In genomic region chr14:36477266-36477665, GRCh38 we compare ENCODE assay signal across 20 cellular contexts. TPM values are rescaled to one million over a fixed set of nuclear protein-coding genes. Genes with fewer than 3 reads are reported as not detected.
A peak's percentile ranks its signal among the peaks of the same experiment; 100 is the strongest.
DNase-seq lines count a peak whose midpoint lies in the region; ATAC-seq and TF ChIP-seq lines count a peak whose summit lies in the region.
"Had no signal": no experiment of that assay in that cellular context is flagged by ENCODE, and none has a peak within 500 bp of the region (broad histone marks: within the 10 kb centered on the region; RNA-seq: fewer than 3 reads in every experiment).

No MANE protein-coding gene starts in this region.

- peak; percentile 12 to 26 for DNase-seq in activated T-cell treated with anti-CD3 and anti-CD28 coated beads, Interleukin-2, amount 50 U/mL, for 72 hours
- no peak for DNase-seq in activated T-cell treated with anti-CD3 and anti-CD28 coated beads, Interleukin-2, amount 50 U/mL, for 24 hours
- DNase-seq in NCI-H2029 (lab: John Stamatoyannopoulos, UW) (peak; percentile 79), foreskin fibroblast (no peak), coronary artery (ENCODE audit: low spot score) (no peak)
- DNase-seq in stimulated activated CD8-positive, alpha-beta memory T cell treated with anti-CD3 and anti-CD28 coated beads, Interleukin-4, amount 100 ng/mL, for 48 hours = peak; percentile 25
- DNase-seq: activated CD4-positive, alpha-beta T cell treated with anti-CD3 and anti-CD28 coated beads for 4 hours; amniotic stem cell; effector memory CD4-positive, alpha-beta T cell; left cardiac atrium; NCI-H1694; NCI-H526 treated with DMSO at 0.1 percent for 48 hours; PC-9 had no signal

- TF ChIP-seq CTCF in foreskin fibroblast (IDR thresholded peaks at IDR 0.05; ENCODE audit: low read depth, low read length) = no peak
- TF ChIP-seq CTCF in coronary artery (IDR thresholded peaks at IDR 0.05) = no peak

- H3K4me1 Mint-ChIP-seq in activated T-cell treated with anti-CD3 and anti-CD28 coated beads, Interleukin-2, amount 50 U/mL, for 72 hours (ENCODE audit: low read depth) = peaks cover 29% of the 10 kb centered on the region
- H3K4me1 Mint-ChIP-seq in activated T-cell treated with anti-CD3 and anti-CD28 coated beads, Interleukin-2, amount 50 U/mL, for 24 hours (ENCODE audit: low read depth) = peaks cover 9% of the 10 kb centered on the region
- no peaks in the 10 kb centered on the region for H3K4me1 Mint-ChIP-seq in activated T-helper 17 cell treated with anti-CD3 and anti-CD28 coated beads, Interleukin-2, amount 50 U/mL, for 72 hours

- H3K4me3 Mint-ChIP-seq in activated T-cell treated with anti-CD3 and anti-CD28 coated beads, Interleukin-2, amount 50 U/mL, for 72 hours = no peak overlapping the region
- no peak overlapping the region for H3K4me3 Mint-ChIP-seq in activated T-cell treated with anti-CD3 and anti-CD28 coated beads, Interleukin-2, amount 50 U/mL, for 24 hours
- no peak overlapping the region for H3K4me3 Mint-ChIP-seq in activated T-helper 17 cell treated with anti-CD3 and anti-CD28 coated beads, Interleukin-2, amount 50 U/mL, for 72 hours

- H3K36me3 Mint-ChIP-seq in activated T-cell treated with anti-CD3 and anti-CD28 coated beads, Interleukin-2, amount 50 U/mL, for 72 hours (ENCODE audit: insufficient read depth in 2 of 2) = no peaks in the 10 kb centered on the region
- no peaks in the 10 kb centered on the region for H3K36me3 Mint-ChIP-seq in activated T-cell treated with anti-CD3 and anti-CD28 coated beads, Interleukin-2, amount 50 U/mL, for 24 hours (ENCODE audit: low read depth)
- H3K36me3 Mint-ChIP-seq in activated T-helper 17 cell treated with anti-CD3 and anti-CD28 coated beads, Interleukin-2, amount 50 U/mL, for 72 hours (ENCODE audit: low read depth) = no peaks in the 10 kb centered on the region

- H3K27ac ChIP-seq in coronary artery = no peak overlapping the region
- H3K27ac ChIP-seq: PC-9, vagina had no signal

- H3K27me3 Mint-ChIP-seq in activated T-cell treated with anti-CD3 and anti-CD28 coated beads, Interleukin-2, amount 50 U/mL, for 72 hours (ENCODE audit: low read depth) = peaks cover 36% of the 10 kb centered on the region
- H3K27me3 Mint-ChIP-seq in activated T-cell treated with anti-CD3 and anti-CD28 coated beads, Interleukin-2, amount 50 U/mL, for 24 hours = peaks cover 28% of the 10 kb centered on the region
- H3K27me3 Mint-ChIP-seq in activated T-helper 17 cell treated with anti-CD3 and anti-CD28 coated beads, Interleukin-2, amount 50 U/mL, for 72 hours = peaks cover 26% of the 10 kb centered on the region

- peaks cover 2 to 3% of the 10 kb centered on the region in 2 donors for H3K9me3 Mint-ChIP-seq in activated T-cell treated with anti-CD3 and anti-CD28 coated beads, Interleukin-2, amount 50 U/mL, for 72 hours
- peaks cover 2% of the 10 kb centered on the region for H3K9me3 Mint-ChIP-seq in activated T-cell treated with anti-CD3 and anti-CD28 coated beads, Interleukin-2, amount 50 U/mL, for 24 hours
- no peaks in the 10 kb centered on the region for H3K9me3 Mint-ChIP-seq in activated T-helper 17 cell treated with anti-CD3 and anti-CD28 coated beads, Interleukin-2, amount 50 U/mL, for 72 hours

- peak; percentile 42 to 49 for ATAC-seq in activated T-cell treated with anti-CD3 and anti-CD28 coated beads, Interleukin-2, amount 50 U/mL, for 72 hours (replicated peaks in 1 of 2)
- peak; percentile 36 for ATAC-seq in activated T-helper 17 cell treated with anti-CD3 and anti-CD28 coated beads, Interleukin-2, amount 50 U/mL, for 72 hours (replicated peaks)
- ATAC-seq in esophagus mucosa = no peak
- ATAC-seq: left cardiac atrium, SK-N-SH treated with all-trans-retinoic acid at 6 μM for 48 hours had no signal

- H3K4me3 ChIP-seq in foreskin fibroblast (ENCODE audit: low read depth in 1 of 2, low read length in 2 of 2) = no peak overlapping the region
- H3K4me3 ChIP-seq in coronary artery = no peak overlapping the region
- H3K4me3 ChIP-seq: PC-9, vagina had no signal

- H3K27ac Mint-ChIP-seq in activated T-cell treated with anti-CD3 and anti-CD28 coated beads, Interleukin-2, amount 50 U/mL, for 72 hours = no peak overlapping the region
- H3K27ac Mint-ChIP-seq in activated T-cell treated with anti-CD3 and anti-CD28 coated beads, Interleukin-2, amount 50 U/mL, for 24 hours = no peak overlapping the region
- H3K27ac Mint-ChIP-seq in activated T-helper 17 cell treated with anti-CD3 and anti-CD28 coated beads, Interleukin-2, amount 50 U/mL, for 72 hours = no peak overlapping the region

RNA-seq across cellular contexts. Expression of gene NKX2-1, which starts 42.8 kb away (rescaled TPM):
- not detected for total RNA-seq in activated T-cell treated with anti-CD3 and anti-CD28 coated beads, Interleukin-2, amount 50 U/mL, for 72 hours
- total RNA-seq in activated T-helper 17 cell treated with anti-CD3 and anti-CD28 coated beads, Interleukin-2, amount 50 U/mL, for 72 hours = not detected
- total RNA-seq in esophagus mucosa = not detected
- total RNA-seq: HT-29, left cardiac atrium, PC-9, renal cortical epithelial cell, subcutaneous adipose tissue, vagina had no signal

Comparison
In these comparisons a context has a peak if more than half of its experiments do, and no peak if none do; other contexts are left out.
1. DNase-seq: peak in activated T-cell treated with anti-CD3 and anti-CD28 coated beads, Interleukin-2, amount 50 U/mL, for 72 hours (2 of 2), NCI-H2029 (single experiment) and stimulated activated CD8-positive, alpha-beta memory T cell treated with anti-CD3 and anti-CD28 coated beads, Interleukin-4, amount 100 ng/mL, for 48 hours (single experiment); none in activated T-cell treated with anti-CD3 and anti-CD28 coated beads, Interleukin-2, amount 50 U/mL, for 24 hours (single experiment), foreskin fibroblast (0 of 2) and coronary artery (single experiment).